13 cellular contexts compared by ENCODE assay signal in the genomic region with DNA sequence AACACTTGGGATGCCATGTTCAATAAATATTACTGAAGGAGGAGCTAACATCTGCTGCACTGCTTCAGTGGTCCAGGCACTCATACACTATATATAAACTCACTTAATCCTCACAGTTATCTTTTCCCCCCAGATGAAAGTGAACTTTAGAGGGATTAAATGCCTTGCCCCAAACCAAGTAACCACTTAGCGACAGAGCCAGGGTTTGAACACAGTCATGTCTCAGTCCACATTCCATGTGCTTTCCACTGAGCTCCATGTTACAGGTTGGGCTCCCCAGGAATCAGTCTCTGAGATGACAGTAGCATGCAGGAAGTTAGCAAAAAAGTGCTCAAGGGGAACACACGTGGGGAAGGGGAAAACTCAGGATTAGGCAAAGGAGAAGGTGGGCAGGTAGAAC. TPM values are rescaled to one million over a fixed set of nuclear protein-coding genes. Genes with fewer than 3 reads are reported as not detected.
DNase-seq lines count a peak whose midpoint lies in the region; ATAC-seq and TF ChIP-seq lines count a peak whose summit lies in the region.
"Had no signal": no experiment of that assay in that cellular context is flagged by ENCODE, and none has a peak within 500 bp of the region (broad histone marks: within the 10 kb centered on the region; RNA-seq: fewer than 3 reads in every experiment).

No MANE protein-coding gene starts in this region.

- intact Hi-C loops in MCF 10A (cut with micrococcal nuclease), result no loop called here

- POLR2A ChIA-PET in MCF 10A (lab: Yijun Ruan, JAX), result interaction anchor here (0.7 to 14.0 kb wide), 15 partner anchors 8 to 640 kb away, joined by 3 to 190 read pairs (median 9); partner anchors contain the start of genes CWC15, ENDOD1, FAM76B and KDM4D

- H3K27ac Mint-ChIP-seq in T-helper 1 cell treated with Interleukin-12 subunit alpha and Interleukin-12 subunit beta and Interleukin-4 antibody, amounts not matched to agents 30 μg/mL and 1 μg/mL, for 36 hours, result no peak overlapping the region
- H3K27ac Mint-ChIP-seq in MCF 10A (ENCODE audit: low read depth, unreplicated experiment) (no peak overlapping the region), type B pancreatic cell (no peak overlapping the region)
- H3K27ac Mint-ChIP-seq in natural killer cell treated with Interleukin-12 subunit alpha and Interleukin-12 subunit beta and Interleukin-15 and Interleukin-18, amount 100 ng/mL, for 72 hours, result no peak overlapping the region

- TF ChIP-seq CTCF in MCF 10A (IDR thresholded peaks at IDR 0.05; ENCODE audit: unreplicated experiment) (no peak), type B pancreatic cell (conservative IDR thresholded peaks at IDR 0.05) (no peak)

- no peak for ATAC-seq in natural killer cell treated with Interleukin-12 subunit alpha and Interleukin-12 subunit beta and Interleukin-15 and Interleukin-18, amount 100 ng/mL, for 72 hours
- ATAC-seq in GM19463 (IDR thresholded peaks at IDR 0.05; ENCODE audit: unreplicated experiment), result no peak

- H3K9me3 Mint-ChIP-seq in T-helper 1 cell treated with Interleukin-12 subunit alpha and Interleukin-12 subunit beta and Interleukin-4 antibody, amounts not matched to agents 30 μg/mL and 1 μg/mL, for 36 hours, result no peaks in the 10 kb centered on the region
- H3K9me3 Mint-ChIP-seq in MCF 10A (ENCODE audit: unreplicated experiment), result no peaks in the 10 kb centered on the region
- H3K9me3 Mint-ChIP-seq in natural killer cell treated with Interleukin-12 subunit alpha and Interleukin-12 subunit beta and Interleukin-15 and Interleukin-18, amount 100 ng/mL, for 72 hours, result no peaks in the 10 kb centered on the region
- H3K9me3 Mint-ChIP-seq in type B pancreatic cell, result no peaks in the 10 kb centered on the region

- BruUV-seq in MCF 10A (replicated peaks; lab: Mats Ljungman, UMichigan), result no TSS peak

- no peak for DNase-seq in T-helper 1 cell
- DNase-seq in MCF 10A (ENCODE audit: unreplicated experiment), result no peak
- DNase-seq in natural killer cell treated with Interleukin-12 subunit alpha and Interleukin-12 subunit beta and Interleukin-15 and Interleukin-18, amount 100 ng/mL, for 72 hours (ENCODE audit: low spot score), result no peak
- no peak for DNase-seq in type B pancreatic cell (ENCODE audit: extremely low spot score, unreplicated experiment)
- DNase-seq in midbrain (lab: John Stamatoyannopoulos, UW), result no peak
- DNase-seq in NAMALWA (ENCODE audit: low spot score), result no peak
- DNase-seq: 8988T, amniotic stem cell, esophagus squamous epithelium, NCI-H187, NCI-H446 treated with DMSO at 0.1 percent for 48 hours had no signal

- CTCF ChIA-PET in MCF 10A (lab: Yijun Ruan, JAX), result interaction anchor here (0.9 to 16.6 kb wide), 11 partner anchors 12 to 615 kb away, joined by 3 to 367 read pairs (median 16); partner anchors contain the start of genes SESN3 and SRSF8

- H3K36me3 Mint-ChIP-seq in T-helper 1 cell treated with Interleukin-12 subunit alpha and Interleukin-12 subunit beta and Interleukin-4 antibody, amounts not matched to agents 30 μg/mL and 1 μg/mL, for 36 hours (ENCODE audit: low read depth), result no peaks in the 10 kb centered on the region
- H3K36me3 Mint-ChIP-seq in MCF 10A (ENCODE audit: insufficient read depth, unreplicated experiment) (no peaks in the 10 kb centered on the region), type B pancreatic cell (no peaks in the 10 kb centered on the region)
- no peaks in the 10 kb centered on the region for H3K36me3 Mint-ChIP-seq in natural killer cell treated with Interleukin-12 subunit alpha and Interleukin-12 subunit beta and Interleukin-15 and Interleukin-18, amount 100 ng/mL, for 72 hours

- H3K27me3 Mint-ChIP-seq in T-helper 1 cell treated with Interleukin-12 subunit alpha and Interleukin-12 subunit beta and Interleukin-4 antibody, amounts not matched to agents 30 μg/mL and 1 μg/mL, for 36 hours (ENCODE audit: low read depth), result peaks cover 9% of the 10 kb centered on the region
- no peaks in the 10 kb centered on the region for H3K27me3 Mint-ChIP-seq in MCF 10A (ENCODE audit: insufficient read depth, unreplicated experiment)
- peaks cover 28 to 31% of the 10 kb centered on the region in 2 donors for H3K27me3 Mint-ChIP-seq in natural killer cell treated with Interleukin-12 subunit alpha and Interleukin-12 subunit beta and Interleukin-15 and Interleukin-18, amount 100 ng/mL, for 72 hours
- peaks cover 1% of the 10 kb centered on the region for H3K27me3 Mint-ChIP-seq in type B pancreatic cell

- peak overlapping the region; percentile 4 for H3K4me3 Mint-ChIP-seq in T-helper 1 cell treated with Interleukin-12 subunit alpha and Interleukin-12 subunit beta and Interleukin-4 antibody, amounts not matched to agents 30 μg/mL and 1 μg/mL, for 36 hours
- H3K4me3 Mint-ChIP-seq in MCF 10A (ENCODE audit: unreplicated experiment), result peak overlapping the region; percentile 81
- H3K4me3 Mint-ChIP-seq in natural killer cell treated with Interleukin-12 subunit alpha and Interleukin-12 subunit beta and Interleukin-15 and Interleukin-18, amount 100 ng/mL, for 72 hours, result peak overlapping the region; percentile 2
- H3K4me3 Mint-ChIP-seq in type B pancreatic cell, result peak overlapping the region; percentile 86

- H3K4me1 Mint-ChIP-seq in T-helper 1 cell treated with Interleukin-12 subunit alpha and Interleukin-12 subunit beta and Interleukin-4 antibody, amounts not matched to agents 30 μg/mL and 1 μg/mL, for 36 hours (ENCODE audit: low read depth), result peaks cover 30% of the 10 kb centered on the region
- H3K4me1 Mint-ChIP-seq in MCF 10A (ENCODE audit: insufficient read depth, unreplicated experiment), result peaks cover 44% of the 10 kb centered on the region
- H3K4me1 Mint-ChIP-seq in natural killer cell treated with Interleukin-12 subunit alpha and Interleukin-12 subunit beta and Interleukin-15 and Interleukin-18, amount 100 ng/mL, for 72 hours (ENCODE audit: low read depth in 2 of 2), result peaks cover 22% of the 10 kb centered on the region in 2 donors
- H3K4me1 Mint-ChIP-seq in type B pancreatic cell (ENCODE audit: unreplicated experiment), result peaks cover 24% of the 10 kb centered on the region

RNA-seq across cellular contexts. Expression of gene ENDOD1, which starts 59.3 kb away (rescaled TPM):
- total RNA-seq in MCF 10A (2022) (10.8 and 11.4 TPM in 2 replicates), type B pancreatic cell (ENCODE audit: low replicate concordance) (12.0 and 23.6 TPM in 2 replicates)
- total RNA-seq in natural killer cell treated with Interleukin-12 subunit alpha and Interleukin-12 subunit beta and Interleukin-15 and Interleukin-18, amount 100 ng/mL, for 72 hours, result 1 to 10 TPM; 8.4 to 9.3 TPM

Comparison
In these comparisons a context has a peak if more than half of its experiments do, and no peak if none do; other contexts are left out.
1. H3K4me3 Mint-ChIP-seq: peak in every context shown above with its lines; median percentile 86 in type B pancreatic cell; 81 in MCF 10A; 4 in T-helper 1 cell treated with Interleukin-12 subunit alpha and Interleukin-12 subunit beta and Interleukin-4 antibody, amounts not matched to agents 30 μg/mL and 1 μg/mL, for 36 hours; 2 in natural killer cell treated with Interleukin-12 subunit alpha and Interleukin-12 subunit beta and Interleukin-15 and Interleukin-18, amount 100 ng/mL, for 72 hours.